20 cellular contexts compared by ENCODE assay signal in the genomic region with DNA sequence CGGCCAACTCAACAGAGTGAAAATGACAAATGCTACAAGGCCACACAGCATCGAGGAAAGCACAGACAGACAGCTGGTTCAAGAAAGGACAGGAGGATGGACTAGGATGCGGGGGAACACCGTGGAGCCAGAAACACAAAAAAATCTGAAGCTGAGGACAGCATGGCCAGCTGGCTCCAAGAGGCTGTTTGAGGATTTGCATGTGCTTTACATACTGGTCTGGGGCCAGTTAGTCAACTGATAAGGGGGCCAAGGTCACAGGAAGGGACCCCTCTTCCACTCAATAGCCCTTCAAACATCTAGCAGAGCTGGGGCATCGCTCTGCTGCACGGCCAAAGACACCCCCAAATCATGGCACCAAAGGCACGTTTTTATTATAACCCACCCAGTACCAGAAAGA. TPM values are rescaled to one million over a fixed set of nuclear protein-coding genes. Genes with fewer than 3 reads are reported as not detected.
"Had no signal": no experiment of that assay in that cellular context is flagged by ENCODE, and none has a peak within 500 bp of the region (broad histone marks: within the 10 kb centered on the region; RNA-seq: fewer than 3 reads in every experiment).

No MANE protein-coding gene starts in this region.

- H3K27me3 Mint-ChIP-seq: activated CD4-positive, alpha-beta memory T cell treated with anti-CD3 and anti-CD28 coated beads, Interleukin-2, amount 10 ng/mL, durations not matched to agents 7 days and 5 days; activated CD4-positive, alpha-beta T cell treated with anti-CD3 and anti-CD28 coated beads, Interleukin-2, amount 10 ng/mL, durations not matched to agents 24 days and 14 days; stimulated activated memory B cell treated with anti-CD40 and anti-IgM and Interleukin-4, amounts not matched to agents 10 μg/mL and 1 μg/mL and 100 μg/mL, for 72 hours; type B pancreatic cell had no signal

- H3K27ac Mint-ChIP-seq: activated CD4-positive, alpha-beta memory T cell treated with anti-CD3 and anti-CD28 coated beads, Interleukin-2, amount 10 ng/mL, durations not matched to agents 7 days and 5 days; activated CD4-positive, alpha-beta T cell treated with anti-CD3 and anti-CD28 coated beads, Interleukin-2, amount 10 ng/mL, durations not matched to agents 24 days and 14 days; activated T-helper 1 cell treated with anti-CD3 and anti-CD28 coated beads, Interleukin-12 subunit alpha, Interleukin-12 subunit beta, Interleukin-2, Interleukin-4 antibody, amounts not matched to agents 30 ng/mL and 10 ng/mL and 1 ng/mL, durations not matched to agents 14 hours and 24 hours and 36 hours; nephron progenitor cell; stimulated activated memory B cell treated with anti-CD40 and anti-IgM and Interleukin-4, amounts not matched to agents 10 μg/mL and 1 μg/mL and 100 μg/mL, for 72 hours; type B pancreatic cell had no signal

- H3K9me3 Mint-ChIP-seq: activated CD4-positive, alpha-beta memory T cell treated with anti-CD3 and anti-CD28 coated beads, Interleukin-2, amount 10 ng/mL, durations not matched to agents 7 days and 5 days; activated CD4-positive, alpha-beta T cell treated with anti-CD3 and anti-CD28 coated beads, Interleukin-2, amount 10 ng/mL, durations not matched to agents 24 days and 14 days; activated naive CD4-positive, alpha-beta T cell treated with anti-CD3 and anti-CD28 coated beads, Interleukin-2, amount 50 U/mL, for 72 hours; activated T-helper 1 cell treated with anti-CD3 and anti-CD28 coated beads, Interleukin-12 subunit alpha, Interleukin-12 subunit beta, Interleukin-2, Interleukin-4 antibody, amounts not matched to agents 30 ng/mL and 10 ng/mL and 1 ng/mL, durations not matched to agents 14 hours and 24 hours and 36 hours; nephron progenitor cell; stimulated activated memory B cell treated with anti-CD40 and anti-IgM and Interleukin-4, amounts not matched to agents 10 μg/mL and 1 μg/mL and 100 μg/mL, for 72 hours; type B pancreatic cell had no signal

- H3K4me1 Mint-ChIP-seq: stimulated activated memory B cell treated with anti-CD40 and anti-IgM and Interleukin-4, amounts not matched to agents 10 μg/mL and 1 μg/mL and 100 μg/mL, for 72 hours had no signal

- DNase-seq: activated CD4-positive, alpha-beta memory T cell treated with anti-CD3 and anti-CD28 coated beads, Interleukin-2, amount 10 ng/mL, durations not matched to agents 7 days and 5 days; activated CD4-positive, alpha-beta T cell treated with anti-CD3 and anti-CD28 coated beads, Interleukin-2, amount 10 ng/mL, durations not matched to agents 24 days and 14 days; colonic mucosa; dorsolateral prefrontal cortex; left ventricle myocardium inferior; midbrain; nephron progenitor cell; occipital lobe; stimulated activated CD4-positive, alpha-beta T cell treated with anti-CD3 and anti-CD28 coated beads, Interleukin-15, amount 100 ng/mL, for 24 hours; testis had no signal

- H3K4me2 ChIP-seq: hepatocyte, smooth muscle cell had no signal

- H3K4me3 ChIP-seq: breast epithelium, colonic mucosa, dorsolateral prefrontal cortex, hepatocyte, left ventricle myocardium inferior, smooth muscle cell, testis had no signal

- H3K27ac ChIP-seq: breast epithelium, colonic mucosa, dorsolateral prefrontal cortex, epithelial cell of prostate, hepatocyte, left ventricle myocardium inferior, testis had no signal

- H3K4me1 ChIP-seq: breast epithelium, colonic mucosa, testis had no signal

- H3K9me3 ChIP-seq: breast epithelium, colonic mucosa, left ventricle myocardium inferior, testis had no signal

- FAIRE-seq: astrocyte had no signal

- H3K36me3 ChIP-seq: breast epithelium, colonic mucosa, left ventricle myocardium inferior had no signal

- H3K27me3 ChIP-seq: breast epithelium, colonic mucosa, dorsolateral prefrontal cortex, hepatocyte, testis had no signal

- H2AFZ ChIP-seq: hepatocyte had no signal

- H3K36me3 Mint-ChIP-seq: stimulated activated memory B cell treated with anti-CD40 and anti-IgM and Interleukin-4, amounts not matched to agents 10 μg/mL and 1 μg/mL and 100 μg/mL, for 72 hours had no signal

- H3K4me3 Mint-ChIP-seq: activated CD4-positive, alpha-beta memory T cell treated with anti-CD3 and anti-CD28 coated beads, Interleukin-2, amount 10 ng/mL, durations not matched to agents 7 days and 5 days; activated CD4-positive, alpha-beta T cell treated with anti-CD3 and anti-CD28 coated beads, Interleukin-2, amount 10 ng/mL, durations not matched to agents 24 days and 14 days; activated T-helper 1 cell treated with anti-CD3 and anti-CD28 coated beads, Interleukin-12 subunit alpha, Interleukin-12 subunit beta, Interleukin-2, Interleukin-4 antibody, amounts not matched to agents 30 ng/mL and 10 ng/mL and 1 ng/mL, durations not matched to agents 14 hours and 24 hours and 36 hours; nephron progenitor cell; stimulated activated memory B cell treated with anti-CD40 and anti-IgM and Interleukin-4, amounts not matched to agents 10 μg/mL and 1 μg/mL and 100 μg/mL, for 72 hours had no signal

RNA-seq across cellular contexts. Expression of gene SRL, which starts 7.7 kb away (rescaled TPM):
- total RNA-seq: activated CD4-positive, alpha-beta memory T cell treated with anti-CD3 and anti-CD28 coated beads, Interleukin-2, amount 10 ng/mL, durations not matched to agents 7 days and 5 days; activated CD4-positive, alpha-beta T cell treated with anti-CD3 and anti-CD28 coated beads, Interleukin-2, amount 10 ng/mL, durations not matched to agents 24 days and 14 days; activated naive CD4-positive, alpha-beta T cell treated with anti-CD3 and anti-CD28 coated beads, Interleukin-2, amount 50 U/mL, for 72 hours; activated T-helper 1 cell treated with anti-CD3 and anti-CD28 coated beads, Interleukin-12 subunit alpha, Interleukin-12 subunit beta, Interleukin-2, Interleukin-4 antibody, amounts not matched to agents 30 ng/mL and 10 ng/mL and 1 ng/mL, durations not matched to agents 14 hours and 24 hours and 36 hours; astrocyte; smooth muscle cell; T-helper 2 cell treated with Interferon-gamma antibody and Interleukin-4, amounts not matched to agents 100 ng/mL and 5 ng/mL, for 36 hours had no signal
- polyA plus RNA-seq: hepatocyte, smooth muscle cell had no signal
